ENCODE assay signal across 1 cellular context in the genomic region with DNA sequence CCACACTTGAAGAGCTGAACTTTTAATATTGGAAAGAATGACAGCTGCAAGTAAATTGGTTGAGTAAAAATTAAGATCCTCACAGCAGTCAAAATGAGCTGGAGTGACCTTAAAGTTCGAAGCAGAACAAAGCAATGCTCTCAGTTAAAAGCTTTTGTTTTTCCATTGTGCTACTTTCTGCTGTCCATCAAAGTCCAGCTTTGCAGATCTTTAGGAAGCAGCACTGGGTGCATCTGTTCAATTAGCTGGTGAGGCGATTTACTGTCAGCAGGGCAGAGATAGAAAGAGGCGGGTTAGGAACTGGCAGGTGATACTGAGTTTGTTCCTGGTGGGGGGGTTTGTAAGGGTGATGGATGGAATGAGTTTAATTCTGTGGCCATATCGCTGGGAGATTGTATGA.
TF ChIP-seq lines count a peak whose summit lies in the region.

No MANE protein-coding gene starts in this region.

TF ChIP-seq in H1, 55 proteins besides CTCF, POLR2A, EP300 and RAD21:
- no peak for TF ChIP-seq TCF12 (IDR thresholded peaks at IDR 0.05; ENCODE audit: low read depth, low read length)
- TF ChIP-seq EGR1 (IDR thresholded peaks at IDR 0.05; ENCODE audit: borderline replicate concordance, low read depth, low read length): no peak
- no peak for TF ChIP-seq JUN (IDR thresholded peaks at IDR 0.05; ENCODE audit: low read depth, low read length)
- no peak for TF ChIP-seq MAFK (IDR thresholded peaks at IDR 0.05; ENCODE audit: low read depth, low read length)
- TF ChIP-seq TAF1 (IDR thresholded peaks at IDR 0.05; ENCODE audit: low read depth, low read length): no peak
- TF ChIP-seq POLR2AphosphoS5 (IDR thresholded peaks at IDR 0.05; ENCODE audit: low read depth, low read length): no peak
- TF ChIP-seq SP1 (IDR thresholded peaks at IDR 0.05; ENCODE audit: low read depth, low read length): no peak
- TF ChIP-seq, protein P1, sequence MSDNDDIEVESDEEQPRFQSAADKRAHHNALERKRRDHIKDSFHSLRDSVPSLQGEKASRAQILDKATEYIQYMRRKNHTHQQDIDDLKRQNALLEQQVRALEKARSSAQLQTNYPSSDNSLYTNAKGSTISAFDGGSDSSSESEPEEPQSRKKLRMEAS (IDR thresholded peaks at IDR 0.05): no peak
- no peak for TF ChIP-seq JUND (IDR thresholded peaks at IDR 0.05; ENCODE audit: low read length)
- TF ChIP-seq, protein P2, sequence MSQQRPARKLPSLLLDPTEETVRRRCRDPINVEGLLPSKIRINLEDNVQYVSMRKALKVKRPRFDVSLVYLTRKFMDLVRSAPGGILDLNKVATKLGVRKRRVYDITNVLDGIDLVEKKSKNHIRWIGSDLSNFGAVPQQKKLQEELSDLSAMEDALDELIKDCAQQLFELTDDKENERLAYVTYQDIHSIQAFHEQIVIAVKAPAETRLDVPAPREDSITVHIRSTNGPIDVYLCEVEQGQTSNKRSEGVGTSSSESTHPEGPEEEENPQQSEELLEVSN (IDR thresholded peaks at IDR 0.05): no peak
- no peak for TF ChIP-seq CTBP2 (IDR thresholded peaks at IDR 0.05; ENCODE audit: borderline replicate concordance, insufficient read depth, insufficient read length, low read length)
- TF ChIP-seq HDAC2 (IDR thresholded peaks at IDR 0.05; ENCODE audit: borderline replicate concordance in 1 of 2, low read depth in 2 of 2, low read length in 2 of 2): no peak
- TF ChIP-seq NANOG (IDR thresholded peaks at IDR 0.05; ENCODE audit: insufficient read depth, low read depth, low read length, poor library complexity, severe bottlenecking): no peak
- TF ChIP-seq NRF1 (IDR thresholded peaks at IDR 0.05; ENCODE audit: low read depth, low read length): no peak
- TF ChIP-seq KDM4A (IDR thresholded peaks at IDR 0.05; ENCODE audit: low read depth, low read length, severe bottlenecking): no peak
- TF ChIP-seq BCL11A (IDR thresholded peaks at IDR 0.05; ENCODE audit: low read depth in 2 of 2, low read length in 2 of 2): no peak
- no peak for TF ChIP-seq PHF8 (conservative IDR thresholded peaks at IDR 0.05; ENCODE audit: low read depth, low read length)
- TF ChIP-seq SP4 (IDR thresholded peaks at IDR 0.05; ENCODE audit: low read length): no peak
- TF ChIP-seq KDM1A (IDR thresholded peaks at IDR 0.05; ENCODE audit: borderline replicate concordance, low read length): no peak
